ENCODE assay signal across 28 cellular contexts in genomic region chr19:30846102-30846501, GRCh38.
"Had no signal": no experiment of that assay in that cellular context is flagged by ENCODE, and none has a peak within 500 bp of the region (broad histone marks: within the 10 kb centered on the region; RNA-seq: fewer than 3 reads in every experiment).

No MANE protein-coding gene starts in this region.

- H3K27me3 ChIP-seq: stomach, suprapubic skin, testis, thyroid gland, tibial artery, tibial nerve, transverse colon, upper lobe of left lung, upper lobe of right lung, uterus, vagina had no signal

- H3K9me3 ChIP-seq: stomach, suprapubic skin, testis, thoracic aorta, thyroid gland, tibial artery, tibial nerve, transverse colon, upper lobe of left lung, upper lobe of right lung, uterus, vagina had no signal

- H3K4me1 ChIP-seq: stomach, suprapubic skin, testis, thyroid gland, tibial artery, upper lobe of left lung, upper lobe of right lung, uterus, vagina had no signal

- H3K27ac Mint-ChIP-seq: stimulated activated effector memory CD8-positive, alpha-beta T cell treated with anti-CD3 and anti-CD28 coated beads, Interleukin-12 subunit alpha, Interleukin-12 subunit beta, amount 100 ng/mL, for 72 hours; stimulated activated memory B cell treated with anti-CD40 and anti-IgM and Interleukin-4, amounts not matched to agents 10 μg/mL and 1 μg/mL and 100 μg/mL, for 72 hours; stimulated activated naive B cell treated with anti-CD40 and anti-IgM and Interleukin-4, amounts not matched to agents 10 μg/mL and 1 μg/mL and 100 μg/mL, for 72 hours; stimulated activated naive CD8-positive, alpha-beta T cell treated with anti-CD3 and anti-CD28 coated beads, Interleukin-15, amount 100 ng/mL, for 72 hours; stimulated activated naive CD8-positive, alpha-beta T cell treated with anti-CD3 and anti-CD28 coated beads, Interleukin-15, Interleukin-2, amounts not matched to agents 100 ng/mL and 50 ng/mL, for 24 hours; type B pancreatic cell had no signal

- H3K4me1 Mint-ChIP-seq: stimulated activated effector memory CD8-positive, alpha-beta T cell treated with anti-CD3 and anti-CD28 coated beads, Interleukin-12 subunit alpha, Interleukin-12 subunit beta, amount 100 ng/mL, for 72 hours; stimulated activated memory B cell treated with anti-CD40 and anti-IgM and Interleukin-4, amounts not matched to agents 10 μg/mL and 1 μg/mL and 100 μg/mL, for 72 hours; stimulated activated naive B cell treated with anti-CD40 and anti-IgM and Interleukin-4, amounts not matched to agents 10 μg/mL and 1 μg/mL and 100 μg/mL, for 72 hours; stimulated activated naive CD8-positive, alpha-beta T cell treated with anti-CD3 and anti-CD28 coated beads, Interleukin-15, amount 100 ng/mL, for 72 hours had no signal

- H3K27me3 Mint-ChIP-seq: stimulated activated memory B cell treated with anti-CD40 and anti-IgM and Interleukin-4, amounts not matched to agents 10 μg/mL and 1 μg/mL and 100 μg/mL, for 72 hours; stimulated activated naive B cell treated with anti-CD40 and anti-IgM and Interleukin-4, amounts not matched to agents 10 μg/mL and 1 μg/mL and 100 μg/mL, for 72 hours; stimulated activated naive CD8-positive, alpha-beta T cell treated with anti-CD3 and anti-CD28 coated beads, Interleukin-15, amount 100 ng/mL, for 72 hours; stimulated activated naive CD8-positive, alpha-beta T cell treated with anti-CD3 and anti-CD28 coated beads, Interleukin-15, Interleukin-2, amounts not matched to agents 100 ng/mL and 50 ng/mL, for 24 hours had no signal

- H3K36me3 Mint-ChIP-seq: stimulated activated effector memory CD8-positive, alpha-beta T cell treated with anti-CD3 and anti-CD28 coated beads, Interleukin-12 subunit alpha, Interleukin-12 subunit beta, amount 100 ng/mL, for 72 hours; stimulated activated memory B cell treated with anti-CD40 and anti-IgM and Interleukin-4, amounts not matched to agents 10 μg/mL and 1 μg/mL and 100 μg/mL, for 72 hours; stimulated activated naive B cell treated with anti-CD40 and anti-IgM and Interleukin-4, amounts not matched to agents 10 μg/mL and 1 μg/mL and 100 μg/mL, for 72 hours; type B pancreatic cell had no signal

- H3K9me3 Mint-ChIP-seq: stimulated activated effector memory CD8-positive, alpha-beta T cell treated with anti-CD3 and anti-CD28 coated beads, Interleukin-12 subunit alpha, Interleukin-12 subunit beta, amount 100 ng/mL, for 72 hours; stimulated activated naive CD8-positive, alpha-beta T cell treated with anti-CD3 and anti-CD28 coated beads, Interleukin-15, amount 100 ng/mL, for 72 hours; stimulated activated naive CD8-positive, alpha-beta T cell treated with anti-CD3 and anti-CD28 coated beads, Interleukin-15, Interleukin-2, amounts not matched to agents 100 ng/mL and 50 ng/mL, for 24 hours; type B pancreatic cell had no signal

- H3K4me3 ChIP-seq: stomach, suprapubic skin, testis, thoracic aorta, thyroid gland, tibial artery, tibial nerve, transverse colon, upper lobe of left lung, upper lobe of right lung, uterus, vagina had no signal

- DNase-seq: stimulated activated CD4-positive, alpha-beta T cell treated with anti-CD3 and anti-CD28 coated beads, Interleukin-2, amount 100 ng/mL, for 48 hours; stimulated activated CD4-positive, alpha-beta T cell treated with anti-CD3 and anti-CD28 coated beads, Interleukin-4, amount 100 ng/mL, for 1 hour; stimulated activated CD4-positive, alpha-beta T cell treated with anti-CD3 and anti-CD28 coated beads, Interleukin-4, amount 100 ng/mL, for 24 hours; stimulated activated CD4-positive, alpha-beta T cell treated with anti-CD3 and anti-CD28 coated beads, Interleukin-4, amount 100 ng/mL, for 4 hours; stimulated activated CD8-positive, alpha-beta memory T cell treated with anti-CD3 and anti-CD28 coated beads, Interleukin-4, amount 100 ng/mL, for 48 hours; stimulated activated naive B cell treated with anti-CD40 and anti-IgM and Interleukin-4, amounts not matched to agents 10 μg/mL and 1 μg/mL and 100 μg/mL, for 72 hours; stimulated activated naive CD4-positive, alpha-beta T cell; stimulated activated naive CD4-positive, alpha-beta T cell treated with Interleukin-2 at 50 U/mL for 16 hours; stimulated activated naive CD8-positive, alpha-beta T cell treated with anti-CD3 and anti-CD28 coated beads, Interleukin-15, amount 100 ng/mL, for 72 hours; stimulated activated naive CD8-positive, alpha-beta T cell treated with anti-CD3 and anti-CD28 coated beads, Interleukin-15, Interleukin-2, amounts not matched to agents 100 U/mL and 50 U/mL, for 24 hours; stomach; substantia nigra; testis; thyroid gland; tibial artery; transverse colon; trophoblast cell; upper lobe of left lung; upper lobe of right lung; uterus had no signal

- H3K36me3 ChIP-seq: stomach, suprapubic skin, thoracic aorta, thyroid gland, tibial artery, tibial nerve, transverse colon, upper lobe of left lung, upper lobe of right lung, uterus, vagina had no signal

- H3K4me3 Mint-ChIP-seq: stimulated activated effector memory CD8-positive, alpha-beta T cell treated with anti-CD3 and anti-CD28 coated beads, Interleukin-12 subunit alpha, Interleukin-12 subunit beta, amount 100 ng/mL, for 72 hours; stimulated activated memory B cell treated with anti-CD40 and anti-IgM and Interleukin-4, amounts not matched to agents 10 μg/mL and 1 μg/mL and 100 μg/mL, for 72 hours; stimulated activated naive B cell treated with anti-CD40 and anti-IgM and Interleukin-4, amounts not matched to agents 10 μg/mL and 1 μg/mL and 100 μg/mL, for 72 hours; stimulated activated naive CD8-positive, alpha-beta T cell treated with anti-CD3 and anti-CD28 coated beads, Interleukin-15, amount 100 ng/mL, for 72 hours; stimulated activated naive CD8-positive, alpha-beta T cell treated with anti-CD3 and anti-CD28 coated beads, Interleukin-15, Interleukin-2, amounts not matched to agents 100 ng/mL and 50 ng/mL, for 24 hours; type B pancreatic cell had no signal

- ATAC-seq: stimulated activated effector memory CD8-positive, alpha-beta T cell treated with anti-CD3 and anti-CD28 coated beads, Interleukin-12 subunit alpha, Interleukin-12 subunit beta, amount 100 ng/mL, for 72 hours; stimulated activated memory B cell treated with anti-CD40 and anti-IgM and Interleukin-4, amounts not matched to agents 10 μg/mL and 1 μg/mL and 100 μg/mL, for 72 hours; stimulated activated naive B cell treated with anti-CD40 and anti-IgM and Interleukin-4, amounts not matched to agents 10 μg/mL and 1 μg/mL and 100 μg/mL, for 72 hours; stimulated activated naive CD8-positive, alpha-beta T cell treated with anti-CD3 and anti-CD28 coated beads, Interleukin-15, amount 100 ng/mL, for 72 hours; stimulated activated naive CD8-positive, alpha-beta T cell treated with anti-CD3 and anti-CD28 coated beads, Interleukin-15, Interleukin-2, amounts not matched to agents 100 U/mL and 50 U/mL, for 24 hours; upper lobe of right lung had no signal

- H3K27ac ChIP-seq: stomach, suprapubic skin, testis, thoracic aorta, thyroid gland, tibial artery, tibial nerve, transverse colon, upper lobe of left lung, upper lobe of right lung, uterus, vagina had no signal
